8 cellular contexts compared by ENCODE assay signal in genomic region chr10:121598261-121599249, GRCh38. TPM values are rescaled to one million over a fixed set of nuclear protein-coding genes. Genes with fewer than 3 reads are reported as not detected.
DNase-seq lines count a peak whose midpoint lies in the region; ATAC-seq and TF ChIP-seq lines count a peak whose summit lies in the region.

Gene FGFR2 (minus strand): TSS chr10:121598444. CDS start chr10:121593817, 4,627 bp downstream.

- peaks cover 2% of the 10 kb centered on the region for H3K36me3 Mint-ChIP-seq in central memory CD8-positive, alpha-beta T cell (ENCODE audit: insufficient read depth)
- peaks cover 0 to 8% (median 0%) of the 10 kb centered on the region in 3 donors for H3K36me3 Mint-ChIP-seq in immature natural killer cell

- in situ Hi-C loops in GM13977 (cut with MboI; ENCODE audit: low pct_unique_long_range_greater_than_20kb, low sequenced_read_pairs, unreplicated experiment): no loop called here

- H3K27ac Mint-ChIP-seq in central memory CD8-positive, alpha-beta T cell (ENCODE audit: low read depth): no peak within 1 kb of the TSS
- no peak within 1 kb of the TSS for H3K27ac Mint-ChIP-seq in immature natural killer cell

- peak within 1 kb of the TSS; percentile 60 for H3K4me3 ChIP-seq in ACC112 (ENCODE audit: low read depth, low read length)
- peak within 1 kb of the TSS; percentile 36 for H3K4me3 ChIP-seq in skeletal muscle cell (ENCODE audit: low read depth, low read length)

- peaks cover 46% of the 10 kb centered on the region for H3K27me3 ChIP-seq in ACC112 (ENCODE audit: insufficient read depth, low read length)

- peak within 1 kb of the TSS; percentile 57 for H3K4me3 Mint-ChIP-seq in central memory CD8-positive, alpha-beta T cell
- peak within 1 kb of the TSS; percentile 43 to 67 (median 59) for H3K4me3 Mint-ChIP-seq in immature natural killer cell

- no peak for TF ChIP-seq CTCF in GM13977 (IDR thresholded peaks at IDR 0.05; ENCODE audit: extremely low read depth, insufficient read depth, missing control alignments)

- no peaks in the 10 kb centered on the region for H3K79me2 ChIP-seq in ACC112 (ENCODE audit: control insufficient read depth, insufficient read depth, low read length, unreplicated experiment)

- peak; percentile 66 for ATAC-seq in HG03095 (IDR thresholded peaks at IDR 0.05; ENCODE audit: unreplicated experiment)
- ATAC-seq in central memory CD8-positive, alpha-beta T cell (replicated peaks; ENCODE audit: extremely low read depth, poor library complexity, severe bottlenecking): peak; percentile 70
- no peak for ATAC-seq in HG02840 (IDR thresholded peaks at IDR 0.05; ENCODE audit: low FRiP score, unreplicated experiment)

- peaks cover 47% of the 10 kb centered on the region for H3K27me3 Mint-ChIP-seq in central memory CD8-positive, alpha-beta T cell
- H3K27me3 Mint-ChIP-seq in immature natural killer cell (ENCODE audit: low read depth in 3 of 3): peaks cover 14 to 30% (median 23%) of the 10 kb centered on the region in 3 donors

- no peaks in the 10 kb centered on the region for H3K9me3 Mint-ChIP-seq in central memory CD8-positive, alpha-beta T cell
- no peaks in the 10 kb centered on the region for H3K9me3 Mint-ChIP-seq in immature natural killer cell

- H3K27ac ChIP-seq in ACC112 (ENCODE audit: low read depth, low read length): no peak within 1 kb of the TSS

- DNase-seq in GM13977 (ENCODE audit: low spot score) (peak; percentile 78), NCI-H748 treated with DMSO at 0.1 percent for 48 hours (lab: John Stamatoyannopoulos, UW) (peak; percentile 28), immature natural killer cell (peak; percentile 8 to 22 (median 9)), skeletal muscle cell (ENCODE audit: low read depth) (peak; percentile 7)
- no peak for DNase-seq in central memory CD8-positive, alpha-beta T cell (ENCODE audit: low spot score in 2 of 2)

- H2AFZ ChIP-seq in ACC112 (ENCODE audit: low read length, unreplicated experiment): no peak within 1 kb of the TSS

- H3K4me1 Mint-ChIP-seq in central memory CD8-positive, alpha-beta T cell: peaks cover 5% of the 10 kb centered on the region
- H3K4me1 Mint-ChIP-seq in immature natural killer cell: peaks cover 6 to 7% of the 10 kb centered on the region in 2 donors

- H3K36me3 ChIP-seq in ACC112 (ENCODE audit: insufficient read depth, low read length): no peaks in the 10 kb centered on the region

- no peaks in the 10 kb centered on the region for H3K4me1 ChIP-seq in ACC112 (ENCODE audit: control insufficient read depth, insufficient read depth, low read length, unreplicated experiment)

RNA-seq across cellular contexts. Expression of gene FGFR2, which starts in this region (rescaled TPM):
- not detected for polyA plus RNA-seq in immature natural killer cell

Comparison
In these comparisons a context has a peak if more than half of its experiments do, and no peak if none do; other contexts are left out.
1. Peak in DNase-seq in immature natural killer cell; RNA of the gene not detected or under 1 TPM.
2. DNase-seq: peak in GM13977 (single experiment), NCI-H748 treated with DMSO at 0.1 percent for 48 hours (single experiment) and skeletal muscle cell (single experiment); none in central memory CD8-positive, alpha-beta T cell (0 of 2).